In the genomic region with DNA sequence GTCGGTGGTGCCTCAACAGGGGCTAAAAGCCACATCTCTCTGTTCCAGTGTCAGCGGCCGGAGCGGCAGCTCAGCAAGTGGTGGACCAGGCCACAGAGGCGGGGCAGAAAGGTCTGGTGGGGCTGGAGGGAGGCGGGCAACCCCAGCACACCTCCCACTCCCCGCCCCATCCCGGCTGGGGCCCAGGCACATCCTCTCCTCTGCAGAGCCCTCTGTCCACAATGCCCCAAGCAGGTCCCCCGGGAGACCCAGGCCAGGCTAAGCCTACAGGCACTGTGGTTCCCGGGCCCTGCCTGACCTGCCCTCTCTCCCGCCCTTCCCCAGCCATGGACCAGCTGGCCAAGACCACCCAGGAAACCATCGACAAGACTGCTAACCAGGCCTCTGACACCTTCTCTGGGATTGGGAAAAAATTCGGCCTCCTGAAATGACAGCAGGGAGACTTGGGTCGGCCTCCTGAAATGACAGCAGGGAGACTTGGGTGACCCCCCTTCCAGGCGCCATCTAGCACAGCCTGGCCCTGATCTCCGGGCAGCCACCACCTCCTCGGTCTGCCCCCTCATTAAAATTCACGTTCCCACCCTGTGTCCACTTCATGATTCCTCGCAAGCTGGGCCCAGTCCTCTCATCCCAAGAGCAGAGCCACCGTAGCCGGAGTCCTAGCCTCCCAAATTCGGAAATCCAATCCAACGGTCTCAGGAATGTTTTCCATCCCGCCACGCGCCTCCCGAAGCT, we compare ENCODE assay signal across 8 cellular contexts. TPM values are rescaled to one million over a fixed set of nuclear protein-coding genes. Genes with fewer than 3 reads are reported as not detected.
A peak's percentile ranks its signal among the peaks of the same experiment; 100 is the strongest.
DNase-seq lines count a peak whose midpoint lies in the region; ATAC-seq and TF ChIP-seq lines count a peak whose summit lies in the region.

No MANE protein-coding gene starts in this region.

- peak overlapping the region; percentile 96 for H3K27ac ChIP-seq in urinary bladder (ENCODE audit: low read depth)

- H3K27ac Mint-ChIP-seq in effector memory CD8-positive, alpha-beta T cell, result peak overlapping the region; percentile 95

- no peak for ATAC-seq in effector memory CD8-positive, alpha-beta T cell (replicated peaks)

- no peak for TF ChIP-seq CTCF in GM10266 (IDR thresholded peaks at IDR 0.05; ENCODE audit: control insufficient read depth, insufficient read depth, low read depth, missing control alignments)

- no peaks in the 10 kb centered on the region for H3K36me3 ChIP-seq in urinary bladder (ENCODE audit: insufficient read depth)

- H3K4me1 ChIP-seq in urinary bladder (ENCODE audit: insufficient read depth), result no peaks in the 10 kb centered on the region

- no peaks in the 10 kb centered on the region for H3K27me3 Mint-ChIP-seq in effector memory CD8-positive, alpha-beta T cell

- H3K4me3 ChIP-seq in urinary bladder (ENCODE audit: low read depth, low read length), result peak overlapping the region; percentile 59

- H3K9me3 Mint-ChIP-seq in effector memory CD8-positive, alpha-beta T cell, result no peaks in the 10 kb centered on the region

- peak overlapping the region; percentile 75 to 82 for H3K4me3 Mint-ChIP-seq in effector memory CD8-positive, alpha-beta T cell

- DNase-seq in GM10266 (ENCODE audit: extremely low spot score) (peak; percentile 65), RKO (ENCODE audit: low spot score) (peak; percentile 75), mesenteric fat pad (ENCODE audit: low spot score) (peak; percentile 92), superior temporal gyrus (ENCODE audit: extremely low spot score) (no peak)
- DNase-seq in effector memory CD8-positive, alpha-beta T cell, result peak in 1 of 3 experiments; percentile 6
- no peak for DNase-seq in activated CD4-positive, CD25-positive, alpha-beta regulatory T cell treated with anti-CD3 and anti-CD28 coated beads, Interleukin-2, amount 50 U/mL, for 72 hours
- no peak for DNase-seq in activated CD4-positive, alpha-beta T cell treated with anti-CD3 and anti-CD28 coated beads for 48 hours

- H3K4me1 Mint-ChIP-seq in effector memory CD8-positive, alpha-beta T cell (ENCODE audit: low read depth in 2 of 2), result peaks cover 21 to 25% of the 10 kb centered on the region in 2 donors

- H3K36me3 Mint-ChIP-seq in effector memory CD8-positive, alpha-beta T cell (ENCODE audit: insufficient read depth), result peaks cover 23% of the 10 kb centered on the region

- 16% methylated on average over 27 of the region's 27 CpGs for WGBS in urinary bladder

RNA-seq across cellular contexts. Expression of gene ADIRF, which starts 2.0 kb away (rescaled TPM):
- 543 TPM for total RNA-seq in mesenteric fat pad
- 112 TPM for total RNA-seq in urinary bladder
- polyA plus RNA-seq in urinary bladder, result 404 TPM

RNA-seq across cellular contexts. Expression of gene SNCG, which starts 11.9 kb away (rescaled TPM):
- 265 TPM for total RNA-seq in mesenteric fat pad
- 69.2 TPM for total RNA-seq in urinary bladder
- polyA plus RNA-seq in urinary bladder, result 197 TPM

RNA-seq across cellular contexts. Expression of gene MMRN2, which starts 12.9 kb away (rescaled TPM):
- total RNA-seq in mesenteric fat pad (78.4 TPM), urinary bladder (49.0 TPM)
- 40.8 TPM for polyA plus RNA-seq in urinary bladder

RNA-seq across cellular contexts. Expression of gene FAM25A, which starts 49.8 kb away (rescaled TPM):
- total RNA-seq in mesenteric fat pad (not detected), urinary bladder (not detected)
- not detected for polyA plus RNA-seq in urinary bladder

Comparison
In these comparisons a context has a peak if more than half of its experiments do, and no peak if none do; other contexts are left out.
1. DNase-seq: peak in GM10266 (single experiment), RKO (single experiment) and mesenteric fat pad (single experiment); none in superior temporal gyrus (single experiment), activated CD4-positive, CD25-positive, alpha-beta regulatory T cell treated with anti-CD3 and anti-CD28 coated beads, Interleukin-2, amount 50 U/mL, for 72 hours (single experiment) and activated CD4-positive, alpha-beta T cell treated with anti-CD3 and anti-CD28 coated beads for 48 hours (single experiment).